In the genomic region with DNA sequence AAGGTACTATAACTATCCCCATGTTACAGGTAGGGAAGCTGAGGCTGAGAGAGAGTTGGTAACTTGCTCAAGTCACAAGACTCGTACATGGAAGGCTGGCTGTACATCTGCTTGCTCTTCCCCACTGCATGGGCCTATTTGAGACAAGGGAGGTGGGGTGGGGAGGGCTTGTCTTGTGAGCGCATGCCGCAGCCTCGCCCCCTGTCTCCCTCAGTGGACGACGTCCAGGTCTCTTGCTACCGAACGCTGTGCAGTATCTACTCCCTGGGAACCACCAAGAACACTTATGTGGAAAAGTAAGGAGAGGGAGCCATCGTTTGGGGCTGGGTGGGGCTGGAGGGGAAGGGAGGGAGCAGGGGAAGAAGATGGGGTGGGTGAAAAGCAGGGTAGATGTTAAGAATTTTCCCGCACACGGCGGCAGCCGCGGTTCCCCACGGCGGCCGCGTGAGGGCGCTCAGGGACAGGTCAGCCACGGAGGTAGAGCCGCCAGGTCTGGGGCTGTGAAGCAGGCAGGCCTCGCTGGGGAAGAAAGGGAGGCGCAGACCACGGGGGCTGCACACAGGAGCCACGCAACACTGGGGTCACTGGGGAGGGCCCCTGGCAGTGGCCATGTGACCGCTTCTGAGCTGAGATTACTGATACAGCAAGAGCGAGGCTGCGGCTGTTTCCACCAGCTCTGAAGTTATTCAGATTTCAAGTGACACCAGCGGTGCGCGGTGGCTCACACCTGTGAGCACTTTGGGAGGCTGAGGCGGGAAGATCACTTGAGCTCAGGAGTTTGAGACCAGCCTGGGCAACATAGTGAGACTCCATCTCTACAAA, we compare ENCODE assay signal across 8 cellular contexts.
DNase-seq lines count a peak whose midpoint lies in the region; ATAC-seq and TF ChIP-seq lines count a peak whose summit lies in the region.

No MANE protein-coding gene starts in this region.

- peaks cover 7% of the 10 kb centered on the region for H3K27me3 Mint-ChIP-seq in activated CD4-positive, alpha-beta T cell treated with anti-CD3 and anti-CD28 coated beads, Interleukin-2, amount 10 ng/mL, durations not matched to agents 24 days and 14 days

- no peak for ATAC-seq in GM18502 (IDR thresholded peaks at IDR 0.05; ENCODE audit: poor library complexity, unreplicated experiment)

- DNase-seq in AG08396 (ENCODE audit: low spot score): peak; percentile 89
- peak; percentile 94 for DNase-seq in GM19240 (ENCODE audit: insufficient read length, low spot score)
- DNase-seq in NCI-H2227 (lab: John Stamatoyannopoulos, UW; ENCODE audit: unreplicated experiment): peak; percentile 98
- DNase-seq in activated CD4-positive, alpha-beta T cell treated with anti-CD3 and anti-CD28 coated beads, Interleukin-2, amount 10 ng/mL, durations not matched to agents 24 days and 14 days: peak; percentile 94
- peak; percentile 29 to 90 for DNase-seq in lower leg skin (ENCODE audit: low spot score in 2 of 2)
- DNase-seq in stimulated activated CD8-positive, alpha-beta memory T cell treated with anti-CD3 and anti-CD28 coated beads, Interleukin-12 subunit alpha, Interleukin-12 subunit beta, amount 100 ng/mL, for 1 hour (ENCODE audit: low read depth): peak; percentile 49

- peak overlapping the region; percentile 49 for H3K27ac ChIP-seq in cingulate gyrus (ENCODE audit: low read depth, low read length)

- no peak for TF ChIP-seq CTCF in lower leg skin (IDR thresholded peaks at IDR 0.05)

- no peaks in the 10 kb centered on the region for H3K9me3 Mint-ChIP-seq in activated CD4-positive, alpha-beta T cell treated with anti-CD3 and anti-CD28 coated beads, Interleukin-2, amount 10 ng/mL, durations not matched to agents 24 days and 14 days

- intact Hi-C loops in activated CD4-positive, alpha-beta T cell treated with anti-CD3 and anti-CD28 coated beads, Interleukin-2, amount 10 ng/mL, durations not matched to agents 24 days and 14 days (cut with micrococcal nuclease): loop anchor here (1.0 to 2.0 kb wide), 5 partner anchors 30 to 354 kb away; partner anchors contain the start of genes EIF3K and FAM98C
- intact Hi-C loops in lower leg skin (cut with DNase I; ENCODE audit: low total_unique reads): loop anchor here (10.0 kb wide), 1 partner anchor 100 kb away; the partner anchor contains the start of genes EIF3K and MAP4K1

- no peaks in the 10 kb centered on the region for H3K36me3 Mint-ChIP-seq in activated CD4-positive, alpha-beta T cell treated with anti-CD3 and anti-CD28 coated beads, Interleukin-2, amount 10 ng/mL, durations not matched to agents 24 days and 14 days (ENCODE audit: low read depth)

- H3K27ac Mint-ChIP-seq in activated CD4-positive, alpha-beta T cell treated with anti-CD3 and anti-CD28 coated beads, Interleukin-2, amount 10 ng/mL, durations not matched to agents 24 days and 14 days: no peak overlapping the region

- peaks cover 22% of the 10 kb centered on the region for H3K4me1 Mint-ChIP-seq in activated CD4-positive, alpha-beta T cell treated with anti-CD3 and anti-CD28 coated beads, Interleukin-2, amount 10 ng/mL, durations not matched to agents 24 days and 14 days

- peak overlapping the region; percentile 26 for H3K4me3 Mint-ChIP-seq in activated CD4-positive, alpha-beta T cell treated with anti-CD3 and anti-CD28 coated beads, Interleukin-2, amount 10 ng/mL, durations not matched to agents 24 days and 14 days

- no peak for TF ChIP-seq POLR2A in lower leg skin (IDR thresholded peaks at IDR 0.05)

- H3K4me3 ChIP-seq in lower leg skin (ENCODE audit: low read depth, poor library complexity, severe bottlenecking): no peak overlapping the region

- 23 to 24% methylated on average over 30 to 32 of the region's 32 CpGs for WGBS in lower leg skin, 2 donors
